In genomic region chr10:97334370-97335175, GRCh38 we compare ENCODE assay signal across 8 cellular contexts. TPM values are rescaled to one million over a fixed set of nuclear protein-coding genes. Genes with fewer than 3 reads are reported as not detected.
DNase-seq lines count a peak whose midpoint lies in the region; ATAC-seq lines count a peak whose summit lies in the region.

TSS of gene FRAT2 (minus strand) at chr10:97334729. CDS start at chr10:97334572, 157 bp downstream.

- H3K36me3 ChIP-seq in naive thymus-derived CD4-positive, alpha-beta T cell (ENCODE audit: control insufficient read depth in 2 of 3, insufficient read depth in 3 of 3, low read length in 3 of 3): peaks cover 0 to 9% (median 0%) of the 10 kb centered on the region in 3 experiments

- POLR2A ChIA-PET in naive thymus-derived CD4-positive, alpha-beta T cell (lab: Charles Lee): interaction anchor here (0.5 to 8.3 kb wide), 6 partner anchors 9 to 66 kb away, joined by 3 to 139 read pairs (median 16); partner anchors contain the start of genes ARHGAP19, FRAT1 and RRP12

- H3K27ac ChIP-seq in naive thymus-derived CD4-positive, alpha-beta T cell (ENCODE audit: low read depth, low read length): peak within 1 kb of the TSS; percentile 97

- intact Hi-C loops in naive thymus-derived CD4-positive, alpha-beta T cell (cut with micrococcal nuclease): loop anchor here (1.0 to 10.0 kb wide), 12 partner anchors 14 to 750 kb away; partner anchors contain the start of genes ARHGAP19 (in 2 of the 2), MMS19 (in 2 of the 2), PI4K2A (in 2 of the 2) and RRP12 (in 2 of the 2)

- DNase-seq in DMS153 treated with DMSO at 0.1 percent for 48 hours (lab: John Stamatoyannopoulos, UW; ENCODE audit: unreplicated experiment): peak; percentile 76
- peak; percentile 93 for DNase-seq in HuH-7.5 (ENCODE audit: low spot score)
- DNase-seq in RKO (ENCODE audit: low spot score): peak; percentile 88
- peak; percentile 73 to 78 for DNase-seq in activated T-helper 1 cell treated with anti-CD3 and anti-CD28 coated beads, Interleukin-2, amount 50 U/mL, for 16 hours (ENCODE audit: low read depth in 1 of 2, low spot score in 1 of 2)
- peak; percentile 96 for DNase-seq in fibroblast of gingiva (ENCODE audit: low read depth)
- DNase-seq in naive thymus-derived CD4-positive, alpha-beta T cell: peak; percentile 85 to 96 (median 92)
- DNase-seq in stimulated activated effector memory CD8-positive, alpha-beta T cell treated with anti-CD3 and anti-CD28 coated beads, Interleukin-12 subunit alpha, Interleukin-12 subunit beta, amount 100 ng/mL, for 72 hours (ENCODE audit: low spot score in 2 of 2): peak; percentile 78 to 93

- no peaks in the 10 kb centered on the region for H3K9me3 ChIP-seq in naive thymus-derived CD4-positive, alpha-beta T cell (ENCODE audit: control insufficient read depth in 2 of 3, low read length in 3 of 3)

- H3K4me1 ChIP-seq in naive thymus-derived CD4-positive, alpha-beta T cell (ENCODE audit: control insufficient read depth in 2 of 2, insufficient read depth in 2 of 2, low read length in 2 of 2): peaks cover 20 to 24% of the 10 kb centered on the region in 2 donors

- H3K4me3 Mint-ChIP-seq in naive thymus-derived CD4-positive, alpha-beta T cell: peak within 1 kb of the TSS; percentile 88 to 98 (median 94)
- H3K4me3 Mint-ChIP-seq in stimulated activated effector memory CD8-positive, alpha-beta T cell treated with anti-CD3 and anti-CD28 coated beads, Interleukin-12 subunit alpha, Interleukin-12 subunit beta, amount 100 ng/mL, for 72 hours: peak within 1 kb of the TSS; percentile 91

- H3K27me3 ChIP-seq in naive thymus-derived CD4-positive, alpha-beta T cell (ENCODE audit: control insufficient read depth in 2 of 2, insufficient read depth in 2 of 2, low read length in 2 of 2): no peaks in the 10 kb centered on the region

- peaks cover 0 to 36% (median 0%) of the 10 kb centered on the region in 5 donors for H3K27me3 Mint-ChIP-seq in naive thymus-derived CD4-positive, alpha-beta T cell

- peak within 1 kb of the TSS; percentile 78 for H3K4me3 ChIP-seq in naive thymus-derived CD4-positive, alpha-beta T cell (ENCODE audit: low read length)

- peaks cover 0 to 15% (median 5%) of the 10 kb centered on the region in 5 donors for H3K36me3 Mint-ChIP-seq in naive thymus-derived CD4-positive, alpha-beta T cell
- peaks cover 23% of the 10 kb centered on the region for H3K36me3 Mint-ChIP-seq in stimulated activated effector memory CD8-positive, alpha-beta T cell treated with anti-CD3 and anti-CD28 coated beads, Interleukin-12 subunit alpha, Interleukin-12 subunit beta, amount 100 ng/mL, for 72 hours

- peak; percentile 84 for ATAC-seq in GM21528 (IDR thresholded peaks at IDR 0.05; ENCODE audit: low FRiP score, unreplicated experiment)
- ATAC-seq in naive thymus-derived CD4-positive, alpha-beta T cell: peak; percentile 94
- peak; percentile 89 for ATAC-seq in stimulated activated effector memory CD8-positive, alpha-beta T cell treated with anti-CD3 and anti-CD28 coated beads, Interleukin-12 subunit alpha, Interleukin-12 subunit beta, amount 100 ng/mL, for 72 hours

- no peaks in the 10 kb centered on the region for H3K9me3 Mint-ChIP-seq in naive thymus-derived CD4-positive, alpha-beta T cell
- H3K9me3 Mint-ChIP-seq in stimulated activated effector memory CD8-positive, alpha-beta T cell treated with anti-CD3 and anti-CD28 coated beads, Interleukin-12 subunit alpha, Interleukin-12 subunit beta, amount 100 ng/mL, for 72 hours: no peaks in the 10 kb centered on the region

- H3K4me1 Mint-ChIP-seq in naive thymus-derived CD4-positive, alpha-beta T cell: peaks cover 28 to 48% (median 42%) of the 10 kb centered on the region in 7 donors
- H3K4me1 Mint-ChIP-seq in stimulated activated effector memory CD8-positive, alpha-beta T cell treated with anti-CD3 and anti-CD28 coated beads, Interleukin-12 subunit alpha, Interleukin-12 subunit beta, amount 100 ng/mL, for 72 hours: peaks cover 36% of the 10 kb centered on the region

- CTCF ChIA-PET in naive thymus-derived CD4-positive, alpha-beta T cell (lab: Charles Lee): interaction anchor here (1.0 to 4.9 kb wide), 3 partner anchors 15 to 66 kb away, joined by 3 to 31 read pairs (median 3); partner anchors contain the start of genes FRAT1 and RRP12

- peak within 1 kb of the TSS; percentile 89 to 97 (median 93) for H3K27ac Mint-ChIP-seq in naive thymus-derived CD4-positive, alpha-beta T cell
- peak within 1 kb of the TSS; percentile 94 for H3K27ac Mint-ChIP-seq in stimulated activated effector memory CD8-positive, alpha-beta T cell treated with anti-CD3 and anti-CD28 coated beads, Interleukin-12 subunit alpha, Interleukin-12 subunit beta, amount 100 ng/mL, for 72 hours

RNA-seq across cellular contexts. Expression of gene FRAT2, which starts in this region (rescaled TPM):
- 10 to 100 TPM in 4 of 5 experiments, 1 to 10 TPM in 1; 9.3 to 39.7 (median 29.8) TPM for total RNA-seq in naive thymus-derived CD4-positive, alpha-beta T cell
- polyA plus RNA-seq in naive thymus-derived CD4-positive, alpha-beta T cell: 10 to 100 TPM in 1 of 2 donors, 1 to 10 TPM in 1; 9.3 to 16.9 TPM

Comparison
In these comparisons a context has a peak if more than half of its experiments do, and no peak if none do; other contexts are left out.
1. Peak in every context shown above with its lines: DNase-seq, ATAC-seq, H3K4me3 ChIP-seq and H3K27ac ChIP-seq.